Comparison of ENCODE assay signal across 8 cellular contexts in the genomic region with DNA sequence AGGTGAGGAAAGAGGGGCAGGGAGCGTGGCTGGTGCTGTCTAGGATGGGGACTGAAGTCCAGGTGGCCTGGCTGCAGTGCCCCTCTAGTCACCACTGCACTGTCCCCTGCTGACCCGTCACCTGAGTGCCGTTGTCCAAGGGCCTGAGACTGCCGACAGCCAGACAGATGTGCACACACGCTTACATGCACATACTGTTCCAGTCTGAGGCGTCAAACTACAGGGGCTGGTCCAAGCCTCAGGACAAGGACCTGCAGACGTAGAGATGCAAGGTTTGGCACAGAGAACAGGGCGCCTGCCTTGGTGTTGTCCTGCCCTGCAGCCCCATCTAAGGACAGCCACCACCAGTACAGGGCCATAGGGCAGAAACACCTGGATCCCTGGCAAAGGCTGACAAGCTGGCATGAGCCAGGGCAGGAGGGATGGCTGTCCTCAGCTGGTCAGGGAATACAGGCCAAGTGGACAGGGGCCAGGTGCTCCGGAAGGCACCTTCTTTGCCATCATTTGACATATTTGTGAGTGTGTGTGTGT. TPM values are rescaled to one million over a fixed set of nuclear protein-coding genes. Genes with fewer than 3 reads are reported as not detected.
DNase-seq lines count a peak whose midpoint lies in the region; ATAC-seq lines count a peak whose summit lies in the region.

No MANE protein-coding gene starts in this region.

- H2BK12ac ChIP-seq in mesenchymal stem cell (ENCODE audit: low read length in 2 of 2) = no peak overlapping the region

- H2AK5ac ChIP-seq in mesenchymal stem cell (ENCODE audit: low read length, severe bottlenecking) = no peak overlapping the region

- H3K4me3 ChIP-seq in mesenchymal stem cell (ENCODE audit: insufficient read depth in 1 of 2, low read depth in 1 of 2, low read length in 2 of 2) (peak overlapping the region in 1 of 2 experiments; percentile 81), urinary bladder (ENCODE audit: low read depth, low read length) (peak overlapping the region; percentile 8)

- H3K36me3 ChIP-seq in mesenchymal stem cell (ENCODE audit: control insufficient read depth in 1 of 2, insufficient read depth in 2 of 2, low read depth in 1 of 2, low read length in 2 of 2) = no peaks in the 10 kb centered on the region
- no peaks in the 10 kb centered on the region for H3K36me3 ChIP-seq in urinary bladder (ENCODE audit: insufficient read depth)

- H3K36me3 Mint-ChIP-seq in activated naive CD4-positive, alpha-beta T cell treated with anti-CD3 and anti-CD28 coated beads, Interleukin-2, amount 10 ng/mL, durations not matched to agents 7 days and 5 days = no peaks in the 10 kb centered on the region
- H3K36me3 Mint-ChIP-seq in central memory CD8-positive, alpha-beta T cell (ENCODE audit: insufficient read depth) = peaks cover 6% of the 10 kb centered on the region

- H3K4me3 Mint-ChIP-seq in activated naive CD4-positive, alpha-beta T cell treated with anti-CD3 and anti-CD28 coated beads, Interleukin-2, amount 10 ng/mL, durations not matched to agents 7 days and 5 days = peak overlapping the region; percentile 81
- peak overlapping the region; percentile 80 for H3K4me3 Mint-ChIP-seq in central memory CD8-positive, alpha-beta T cell

- no peak overlapping the region for H3K18ac ChIP-seq in mesenchymal stem cell (ENCODE audit: low read depth in 1 of 2, low read length in 2 of 2)

- H3K23ac ChIP-seq in mesenchymal stem cell (ENCODE audit: low read length in 2 of 2) = no peak overlapping the region

- peak overlapping the region; percentile 88 for H3K9ac ChIP-seq in mesenchymal stem cell (ENCODE audit: low read length)

- no peak for ATAC-seq in central memory CD8-positive, alpha-beta T cell (replicated peaks; ENCODE audit: extremely low read depth, poor library complexity, severe bottlenecking)

- H3K9me3 Mint-ChIP-seq in activated naive CD4-positive, alpha-beta T cell treated with anti-CD3 and anti-CD28 coated beads, Interleukin-2, amount 10 ng/mL, durations not matched to agents 7 days and 5 days = no peaks in the 10 kb centered on the region
- H3K9me3 Mint-ChIP-seq in central memory CD8-positive, alpha-beta T cell = no peaks in the 10 kb centered on the region

- CTCF ChIA-PET in activated naive CD4-positive, alpha-beta T cell treated with anti-CD3 and anti-CD28 coated beads, Interleukin-2, amount 10 ng/mL, durations not matched to agents 7 days and 5 days (lab: Charles Lee) = interaction anchor here (0.6 to 3.0 kb wide), 14 partner anchors 8 to 532 kb away, joined by 3 to 14 read pairs (median 3); no protein-coding TSS in a partner anchor

- peaks cover 19% of the 10 kb centered on the region for H3K27me3 Mint-ChIP-seq in activated naive CD4-positive, alpha-beta T cell treated with anti-CD3 and anti-CD28 coated beads, Interleukin-2, amount 10 ng/mL, durations not matched to agents 7 days and 5 days
- H3K27me3 Mint-ChIP-seq in central memory CD8-positive, alpha-beta T cell = peaks cover 9% of the 10 kb centered on the region

- H2BK5ac ChIP-seq in mesenchymal stem cell (ENCODE audit: low read depth, low read length, poor library complexity, severe bottlenecking) = no peak overlapping the region

- H3K14ac ChIP-seq in mesenchymal stem cell (ENCODE audit: low read length in 2 of 2) = peak overlapping the region in 1 of 2 experiments; percentile 31

- no peak overlapping the region for H2BK120ac ChIP-seq in mesenchymal stem cell (ENCODE audit: low read depth, low read length)

- no peaks in the 10 kb centered on the region for H3K79me1 ChIP-seq in mesenchymal stem cell (replicated peaks; ENCODE audit: low read length, poor library complexity, severe bottlenecking)

- H3K4ac ChIP-seq in mesenchymal stem cell (ENCODE audit: low read depth in 1 of 2, low read length in 2 of 2) = no peak overlapping the region

- H3K4me1 ChIP-seq in mesenchymal stem cell (ENCODE audit: control insufficient read depth, insufficient read depth, low read depth, low read length) = peaks cover 27% of the 10 kb centered on the region
- H3K4me1 ChIP-seq in urinary bladder (ENCODE audit: insufficient read depth) = no peaks in the 10 kb centered on the region

- H3K27me3 ChIP-seq in mesenchymal stem cell (ENCODE audit: control insufficient read depth in 1 of 2, insufficient read depth in 1 of 2, low read length in 2 of 2) = peaks cover 0 to 16% of the 10 kb centered on the region in 2 experiments

- H3K9me3 ChIP-seq in mesenchymal stem cell (ENCODE audit: control insufficient read depth, low read length) = no peaks in the 10 kb centered on the region

- H3K27ac ChIP-seq in mesenchymal stem cell (ENCODE audit: low read length, poor library complexity, severe bottlenecking) = no peak overlapping the region
- H3K27ac ChIP-seq in urinary bladder (ENCODE audit: low read depth) = peak overlapping the region; percentile 34

- WGBS in mesenchymal stem cell = 93% methylated on average over 9 of the region's 9 CpGs
- 52% methylated on average over 9 of the region's 9 CpGs for WGBS in urinary bladder

- H2BK15ac ChIP-seq in mesenchymal stem cell (ENCODE audit: low read depth, poor library complexity, severe bottlenecking) = no peak overlapping the region

- no peak overlapping the region for H4K91ac ChIP-seq in mesenchymal stem cell (ENCODE audit: low read length)

- peak overlapping the region; percentile 80 for H2AFZ ChIP-seq in mesenchymal stem cell (ENCODE audit: low read depth, low read length)

- H3K4me2 ChIP-seq in mesenchymal stem cell (ENCODE audit: low read length, poor library complexity, severe bottlenecking) = peak overlapping the region; percentile 48

- peak overlapping the region; percentile 96 for H3K27ac Mint-ChIP-seq in activated naive CD4-positive, alpha-beta T cell treated with anti-CD3 and anti-CD28 coated beads, Interleukin-2, amount 10 ng/mL, durations not matched to agents 7 days and 5 days
- H3K27ac Mint-ChIP-seq in central memory CD8-positive, alpha-beta T cell (ENCODE audit: low read depth) = peak overlapping the region; percentile 93

- DNase-seq in activated naive CD4-positive, alpha-beta T cell treated with anti-CD3 and anti-CD28 coated beads, Interleukin-2, amount 10 ng/mL, durations not matched to agents 7 days and 5 days = no peak
- DNase-seq in activated naive CD4-positive, alpha-beta T cell treated with anti-CD3 and anti-CD28 coated beads, Interleukin-2, amount 50 U/mL, for 16 hours = no peak
- no peak for DNase-seq in central memory CD8-positive, alpha-beta T cell (ENCODE audit: low spot score in 2 of 2)
- no peak for DNase-seq in mesenchymal stem cell
- DNase-seq in NCI-H2107 treated with DMSO at 0.1 percent for 48 hours (lab: John Stamatoyannopoulos, UW; ENCODE audit: unreplicated experiment) = no peak
- DNase-seq in iPS-NIHi7 (ENCODE audit: extremely low spot score) = no peak
- no peak for DNase-seq in activated CD4-positive, CD25-positive, alpha-beta regulatory T cell (lab: John Stamatoyannopoulos, UW)

- peaks cover 23% of the 10 kb centered on the region for H3K4me1 Mint-ChIP-seq in activated naive CD4-positive, alpha-beta T cell treated with anti-CD3 and anti-CD28 coated beads, Interleukin-2, amount 10 ng/mL, durations not matched to agents 7 days and 5 days
- peaks cover 18% of the 10 kb centered on the region for H3K4me1 Mint-ChIP-seq in central memory CD8-positive, alpha-beta T cell

- H4K8ac ChIP-seq in mesenchymal stem cell (ENCODE audit: low read length) = peak overlapping the region; percentile 80

RNA-seq across cellular contexts. Expression of a gene that starts 1.7 kb away (rescaled TPM):
- 0.33 TPM for polyA plus RNA-seq in mesenchymal stem cell (2013, experiment 1 of 2)
- polyA plus RNA-seq in mesenchymal stem cell (2013, experiment 2 of 2) = 0.34 TPM
- 10.4 TPM for total RNA-seq in urinary bladder
- polyA plus RNA-seq in urinary bladder = 7.6 TPM
